23 cellular contexts compared by ENCODE assay signal in the genomic region with DNA sequence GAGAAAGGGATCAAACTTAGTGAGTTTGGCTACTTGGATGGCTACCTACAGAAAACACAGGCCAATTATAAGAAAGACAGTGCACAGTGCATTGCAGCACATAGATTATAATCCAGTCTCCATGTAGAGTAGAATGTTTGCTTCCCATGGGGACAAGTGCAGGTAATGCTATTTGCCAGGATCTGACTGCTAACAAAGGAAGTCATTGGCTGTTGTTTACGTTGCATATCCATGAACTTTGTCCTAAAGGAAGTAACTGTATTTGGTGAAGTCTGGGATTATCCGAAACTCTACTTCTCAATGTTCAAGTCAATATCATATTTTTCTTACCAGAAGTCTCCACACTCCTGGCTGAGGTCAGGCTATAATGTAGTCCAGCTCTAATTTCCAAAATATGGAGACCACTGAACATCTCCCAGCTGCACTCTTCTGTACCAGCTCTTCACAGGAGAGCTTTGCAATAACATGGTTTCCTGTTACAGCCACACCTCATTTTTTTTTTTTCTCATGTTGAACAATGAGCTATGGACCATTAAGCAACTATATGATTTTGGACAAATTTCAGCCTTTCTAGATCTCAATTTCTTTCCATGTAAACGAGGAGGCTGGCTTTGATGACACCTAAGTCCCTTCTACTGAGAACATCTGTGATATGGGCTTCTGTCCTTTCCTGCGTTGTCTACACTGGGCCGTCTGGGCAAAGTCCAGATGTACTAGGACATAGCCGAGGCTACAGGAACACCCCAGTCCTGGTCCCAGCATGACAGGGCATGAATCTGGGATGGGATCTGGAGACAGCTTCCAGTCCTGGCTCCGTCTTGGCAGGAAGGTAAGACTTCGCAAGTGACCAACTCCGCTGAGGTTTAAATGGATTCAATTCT.
"Had no signal": no experiment of that assay in that cellular context is flagged by ENCODE, and none has a peak within 500 bp of the region (broad histone marks: within the 10 kb centered on the region; RNA-seq: fewer than 3 reads in every experiment).

No MANE protein-coding gene starts in this region.

- H3K27me3 ChIP-seq: adrenal gland, ascending aorta, esophagus squamous epithelium, gastrocnemius medialis, testis, upper lobe of left lung had no signal

- H3K27me3 Mint-ChIP-seq: central memory CD8-positive, alpha-beta T cell; stimulated activated naive B cell treated with anti-CD40 and anti-IgM and Interleukin-4, amounts not matched to agents 10 μg/mL and 1 μg/mL and 100 μg/mL, for 72 hours had no signal

- DNase-seq: activated CD4-positive, alpha-beta T cell treated with anti-CD3 and anti-CD28 coated beads for 1 hour; activated CD4-positive, alpha-beta T cell treated with anti-CD3 and anti-CD28 coated beads, Interleukin-2, amount 50 U/mL, for 1 hour; activated CD8-positive, alpha-beta T cell treated with anti-CD3 and anti-CD28 coated beads, Interleukin-2, amount 10 ng/mL, durations not matched to agents 7 days and 5 days; activated gamma-delta T cell treated with Interleukin-2 at 50 U/mL for 16 hours; adrenal gland; esophagus squamous epithelium; gastrocnemius medialis; hippocampal formation; midbrain; stimulated activated CD4-positive, alpha-beta T cell treated with anti-CD3 and anti-CD28 coated beads, Interleukin-2, amount 100 ng/mL, for 48 hours; stimulated activated CD8-positive, alpha-beta memory T cell treated with anti-CD3 and anti-CD28 coated beads, Interleukin-4, amount 100 ng/mL, for 48 hours; stimulated activated naive B cell treated with anti-CD40 and anti-IgM and Interleukin-4, amounts not matched to agents 10 μg/mL and 1 μg/mL and 100 μg/mL, for 72 hours; T-helper 1 cell; testis; upper lobe of left lung had no signal

- H3K36me3 ChIP-seq: adrenal gland, ascending aorta, esophagus squamous epithelium, gastrocnemius medialis, upper lobe of left lung had no signal

- H3K27ac Mint-ChIP-seq: activated CD8-positive, alpha-beta T cell treated with anti-CD3 and anti-CD28 coated beads, Interleukin-2, amount 10 ng/mL, durations not matched to agents 7 days and 5 days; activated naive CD4-positive, alpha-beta T cell treated with anti-CD3 and anti-CD28 coated beads, Interleukin-2, amount 50 U/mL, for 72 hours; activated T-helper 1 cell treated with anti-CD3 and anti-CD28 coated beads, Interleukin-12 subunit alpha, Interleukin-12 subunit beta, Interleukin-2, Interleukin-4 antibody, amounts not matched to agents 30 ng/mL and 10 ng/mL and 1 ng/mL, durations not matched to agents 14 hours and 24 hours and 36 hours; nephron; stimulated activated naive B cell treated with anti-CD40 and anti-IgM and Interleukin-4, amounts not matched to agents 10 μg/mL and 1 μg/mL and 100 μg/mL, for 72 hours had no signal

- ATAC-seq: activated CD8-positive, alpha-beta T cell treated with anti-CD3 and anti-CD28 coated beads, Interleukin-2, amount 10 ng/mL, durations not matched to agents 7 days and 5 days; activated naive CD4-positive, alpha-beta T cell treated with anti-CD3 and anti-CD28 coated beads, Interleukin-2, amount 50 U/mL, for 72 hours; gastrocnemius medialis; sciatic nerve; stimulated activated naive B cell treated with anti-CD40 and anti-IgM and Interleukin-4, amounts not matched to agents 10 μg/mL and 1 μg/mL and 100 μg/mL, for 72 hours had no signal

- H3K4me3 ChIP-seq: adrenal gland, ascending aorta, esophagus squamous epithelium, gastrocnemius medialis, smooth muscle cell, testis, upper lobe of left lung had no signal

- H3K9me3 ChIP-seq: adrenal gland, ascending aorta, esophagus squamous epithelium, gastrocnemius medialis, testis, upper lobe of left lung had no signal

- H3K4me1 Mint-ChIP-seq: central memory CD8-positive, alpha-beta T cell; nephron; stimulated activated naive B cell treated with anti-CD40 and anti-IgM and Interleukin-4, amounts not matched to agents 10 μg/mL and 1 μg/mL and 100 μg/mL, for 72 hours had no signal

- H3K4me3 Mint-ChIP-seq: activated CD8-positive, alpha-beta T cell treated with anti-CD3 and anti-CD28 coated beads, Interleukin-2, amount 10 ng/mL, durations not matched to agents 7 days and 5 days; activated T-helper 1 cell treated with anti-CD3 and anti-CD28 coated beads, Interleukin-12 subunit alpha, Interleukin-12 subunit beta, Interleukin-2, Interleukin-4 antibody, amounts not matched to agents 30 ng/mL and 10 ng/mL and 1 ng/mL, durations not matched to agents 14 hours and 24 hours and 36 hours; central memory CD8-positive, alpha-beta T cell; nephron; stimulated activated naive B cell treated with anti-CD40 and anti-IgM and Interleukin-4, amounts not matched to agents 10 μg/mL and 1 μg/mL and 100 μg/mL, for 72 hours had no signal

- H3K27ac ChIP-seq: adrenal gland, ascending aorta, esophagus squamous epithelium, gastrocnemius medialis, parathyroid adenoma, testis, upper lobe of left lung had no signal

- H3K9ac ChIP-seq: parathyroid adenoma had no signal

- H3K36me3 Mint-ChIP-seq: activated naive CD4-positive, alpha-beta T cell treated with anti-CD3 and anti-CD28 coated beads, Interleukin-2, amount 50 U/mL, for 72 hours; stimulated activated naive B cell treated with anti-CD40 and anti-IgM and Interleukin-4, amounts not matched to agents 10 μg/mL and 1 μg/mL and 100 μg/mL, for 72 hours had no signal

- H3K4me1 ChIP-seq: adrenal gland, ascending aorta, esophagus squamous epithelium, gastrocnemius medialis, parathyroid adenoma, testis, upper lobe of left lung had no signal

- H3K9me3 Mint-ChIP-seq: nephron had no signal
